In genomic region chr2:237474511-237474911, GRCh38 we compare ENCODE assay signal across 8 cellular contexts.
DNase-seq lines count a peak whose midpoint lies in the region; ATAC-seq and FAIRE-seq lines count a peak whose summit lies in the region.

No MANE protein-coding gene starts in this region.

- ATAC-seq in activated naive CD8-positive, alpha-beta T cell treated with anti-CD3 and anti-CD28 coated beads, Interleukin-2, amount 50 U/mL, for 24 hours = no peak
- ATAC-seq in stimulated activated memory B cell treated with anti-CD40 and anti-IgM and Interleukin-4, amounts not matched to agents 10 μg/mL and 1 μg/mL and 100 μg/mL, for 72 hours = no peak
- ATAC-seq in GM18868 (IDR thresholded peaks at IDR 0.05; ENCODE audit: unreplicated experiment) (no peak), HG03159 (IDR thresholded peaks at IDR 0.05; ENCODE audit: unreplicated experiment) (no peak)

- H3K4me3 ChIP-seq in HUES48 (ENCODE audit: low read depth, low read length) = peak overlapping the region; percentile 77
- H3K4me3 ChIP-seq in iPS-11a (ENCODE audit: low read depth, low read length) = peak overlapping the region; percentile 68

- no peak for DNase-seq in activated naive CD8-positive, alpha-beta T cell treated with anti-CD3 and anti-CD28 coated beads, Interleukin-2, amount 50 U/mL, for 24 hours
- DNase-seq in GM19239 (ENCODE audit: insufficient read length, low spot score) = no peak
- DNase-seq in NCI-H2196 treated with DMSO at 0.1 percent for 48 hours (lab: John Stamatoyannopoulos, UW; ENCODE audit: unreplicated experiment) = no peak

- H3K36me3 ChIP-seq in HUES48 (ENCODE audit: control insufficient read depth, insufficient read depth, low read length) = no peaks in the 10 kb centered on the region

- H3K27ac Mint-ChIP-seq in activated naive CD8-positive, alpha-beta T cell treated with anti-CD3 and anti-CD28 coated beads, Interleukin-2, amount 50 U/mL, for 24 hours = peak overlapping the region; percentile 88
- peak overlapping the region; percentile 97 for H3K27ac Mint-ChIP-seq in stimulated activated memory B cell treated with anti-CD40 and anti-IgM and Interleukin-4, amounts not matched to agents 10 μg/mL and 1 μg/mL and 100 μg/mL, for 72 hours

- no peak for FAIRE-seq in GM19239 (lab: Jason Lieb, UNC)

- H3K27ac ChIP-seq in HUES48 (ENCODE audit: low read depth, low read length) = peak overlapping the region; percentile 79

- peaks cover 14% of the 10 kb centered on the region for H3K4me1 Mint-ChIP-seq in activated naive CD8-positive, alpha-beta T cell treated with anti-CD3 and anti-CD28 coated beads, Interleukin-2, amount 50 U/mL, for 24 hours
- H3K4me1 Mint-ChIP-seq in stimulated activated memory B cell treated with anti-CD40 and anti-IgM and Interleukin-4, amounts not matched to agents 10 μg/mL and 1 μg/mL and 100 μg/mL, for 72 hours = peaks cover 15% of the 10 kb centered on the region

- H3K4me1 ChIP-seq in HUES48 (ENCODE audit: control insufficient read depth, insufficient read depth, low read length) = 0 out of 2 replicates have a peak, but pooled peaks cover 3% of the 10 kb centered on the region

- H3K9me3 ChIP-seq in HUES48 (ENCODE audit: control insufficient read depth, insufficient read depth, low read length) = no peaks in the 10 kb centered on the region

- H3K9me3 Mint-ChIP-seq in activated naive CD8-positive, alpha-beta T cell treated with anti-CD3 and anti-CD28 coated beads, Interleukin-2, amount 50 U/mL, for 24 hours = no peaks in the 10 kb centered on the region
- H3K9me3 Mint-ChIP-seq in stimulated activated memory B cell treated with anti-CD40 and anti-IgM and Interleukin-4, amounts not matched to agents 10 μg/mL and 1 μg/mL and 100 μg/mL, for 72 hours = no peaks in the 10 kb centered on the region

- no peaks in the 10 kb centered on the region for H3K36me3 Mint-ChIP-seq in activated naive CD8-positive, alpha-beta T cell treated with anti-CD3 and anti-CD28 coated beads, Interleukin-2, amount 50 U/mL, for 24 hours (ENCODE audit: low read depth)
- H3K36me3 Mint-ChIP-seq in stimulated activated memory B cell treated with anti-CD40 and anti-IgM and Interleukin-4, amounts not matched to agents 10 μg/mL and 1 μg/mL and 100 μg/mL, for 72 hours = no peaks in the 10 kb centered on the region

- H3K27me3 ChIP-seq in HUES48 (ENCODE audit: control insufficient read depth, insufficient read depth, low read length) = peaks cover 37% of the 10 kb centered on the region

- H3K4me3 Mint-ChIP-seq in activated naive CD8-positive, alpha-beta T cell treated with anti-CD3 and anti-CD28 coated beads, Interleukin-2, amount 50 U/mL, for 24 hours = peak overlapping the region; percentile 78
- H3K4me3 Mint-ChIP-seq in stimulated activated memory B cell treated with anti-CD40 and anti-IgM and Interleukin-4, amounts not matched to agents 10 μg/mL and 1 μg/mL and 100 μg/mL, for 72 hours = peak overlapping the region; percentile 93

- H3K9ac ChIP-seq in HUES48 (ENCODE audit: low read depth, low read length) = peak overlapping the region; percentile 65; the same call in 1 of the 2 replicates

- H3K27me3 Mint-ChIP-seq in activated naive CD8-positive, alpha-beta T cell treated with anti-CD3 and anti-CD28 coated beads, Interleukin-2, amount 50 U/mL, for 24 hours = peaks cover 20% of the 10 kb centered on the region
- peaks cover 34% of the 10 kb centered on the region for H3K27me3 Mint-ChIP-seq in stimulated activated memory B cell treated with anti-CD40 and anti-IgM and Interleukin-4, amounts not matched to agents 10 μg/mL and 1 μg/mL and 100 μg/mL, for 72 hours
